ENCODE assay signal across 2 cellular contexts in genomic region chr17:28570716-28571254, GRCh38.
TF ChIP-seq lines count a peak whose summit lies in the region.

No MANE protein-coding gene starts in this region.

TF ChIP-seq in SK-N-SH, 30 proteins besides CTCF, POLR2A, EP300 and RAD21:
- TF ChIP-seq FOSL2 (IDR thresholded peaks at IDR 0.05; ENCODE audit: borderline replicate concordance, low read depth) (no peak), SIN3A (IDR thresholded peaks at IDR 0.05; ENCODE audit: borderline replicate concordance, low read depth, low read length) (peak; percentile 78; the same call in 1 of the 2 replicates), MEF2A (IDR thresholded peaks at IDR 0.05; ENCODE audit: borderline replicate concordance, low read depth) (no peak), MXI1 (IDR thresholded peaks at IDR 0.05; ENCODE audit: low read depth, low read length) (peak; percentile 93)
TF ChIP-seq in SK-N-SH: peak in this region for 2.

TF ChIP-seq in GM12878, 131 proteins besides CTCF, POLR2A, EP300 and RAD21:
- TF ChIP-seq PKNOX1 (IDR thresholded peaks at IDR 0.05) (peak; percentile 62), PAX5 (IDR thresholded peaks at IDR 0.05; ENCODE audit: borderline replicate concordance, low read depth, low read length) (peak; percentile 9; the same call in 1 of the 2 replicates), NFIC (IDR thresholded peaks at IDR 0.05; ENCODE audit: low read depth, low read length) (no peak), MXI1 (IDR thresholded peaks at IDR 0.05; ENCODE audit: low read depth, low read length) (0 out of 2 replicates have a peak, but pooled peaks have one; percentile 23), DPF2 (IDR thresholded peaks at IDR 0.05) (0 out of 2 replicates have a peak, but pooled peaks have one; percentile 14), CREM (IDR thresholded peaks at IDR 0.05; ENCODE audit: low read depth) (0 out of 2 replicates have a peak, but pooled peaks have one; percentile 4), SP1 (IDR thresholded peaks at IDR 0.05; ENCODE audit: low read depth, low read length) (no peak), LARP7 (IDR thresholded peaks at IDR 0.05) (peak; percentile 43; the same call in 1 of the 2 replicates)
- TF ChIP-seq, protein P1, sequence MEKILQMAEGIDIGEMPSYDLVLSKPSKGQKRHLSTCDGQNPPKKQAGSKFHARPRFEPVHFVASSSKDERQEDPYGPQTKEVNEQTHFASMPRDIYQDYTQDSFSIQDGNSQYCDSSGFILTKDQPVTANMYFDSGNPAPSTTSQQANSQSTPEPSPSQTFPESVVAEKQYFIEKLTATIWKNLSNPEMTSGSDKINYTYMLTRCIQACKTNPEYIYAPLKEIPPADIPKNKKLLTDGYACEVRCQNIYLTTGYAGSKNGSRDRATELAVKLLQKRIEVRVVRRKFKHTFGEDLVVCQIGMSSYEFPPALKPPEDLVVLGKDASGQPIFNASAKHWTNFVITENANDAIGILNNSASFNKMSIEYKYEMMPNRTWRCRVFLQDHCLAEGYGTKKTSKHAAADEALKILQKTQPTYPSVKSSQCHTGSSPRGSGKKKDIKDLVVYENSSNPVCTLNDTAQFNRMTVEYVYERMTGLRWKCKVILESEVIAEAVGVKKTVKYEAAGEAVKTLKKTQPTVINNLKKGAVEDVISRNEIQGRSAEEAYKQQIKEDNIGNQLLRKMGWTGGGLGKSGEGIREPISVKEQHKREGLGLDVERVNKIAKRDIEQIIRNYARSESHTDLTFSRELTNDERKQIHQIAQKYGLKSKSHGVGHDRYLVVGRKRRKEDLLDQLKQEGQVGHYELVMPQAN (conservative IDR thresholded peaks at IDR 0.05): peak; percentile 63; the same call in 1 of the 2 replicates
